ENCODE assay signal across 11 cellular contexts in genomic region chr12:16189849-16190248, GRCh38.
DNase-seq lines count a peak whose midpoint lies in the region.
"Had no signal": no experiment of that assay in that cellular context is flagged by ENCODE, and none has a peak within 500 bp of the region (broad histone marks: within the 10 kb centered on the region; RNA-seq: fewer than 3 reads in every experiment).

No MANE protein-coding gene starts in this region.

- H3K4me3 ChIP-seq in skeletal muscle cell (ENCODE audit: low read depth, low read length): no peak overlapping the region
- H3K4me3 ChIP-seq: SK-N-MC, thyroid gland had no signal

- DNase-seq in NCI-H2107 treated with DMSO at 0.1 percent for 48 hours (lab: John Stamatoyannopoulos, UW; ENCODE audit: unreplicated experiment) (peak; percentile 16), NCI-H2107 (lab: John Stamatoyannopoulos, UW) (no peak), NCI-H1694 treated with DMSO at 0.1 percent for 48 hours (lab: John Stamatoyannopoulos, UW) (peak; percentile 38), cerebellar cortex (ENCODE audit: low spot score) (peak; percentile 8), skeletal muscle cell (ENCODE audit: low read depth) (peak; percentile 23), NCI-H2196 treated with DMSO at 0.1 percent for 48 hours (lab: John Stamatoyannopoulos, UW; ENCODE audit: unreplicated experiment) (no peak), caudate nucleus (lab: John Stamatoyannopoulos, UW) (no peak)
- no peak for DNase-seq in stimulated activated CD4-positive, alpha-beta T cell treated with anti-CD3 and anti-CD28 coated beads, Interleukin-1b, Interleukin-23, amount 100 ng/mL, for 48 hours

- H3K27ac ChIP-seq in caudate nucleus (ENCODE audit: low read depth, low read length): no peak overlapping the region
- H3K27ac ChIP-seq: parathyroid adenoma, SK-N-MC, thyroid gland had no signal

Comparison
In these comparisons a context has a peak if more than half of its experiments do, and no peak if none do; other contexts are left out.
1. DNase-seq: peak in NCI-H2107 treated with DMSO at 0.1 percent for 48 hours (single experiment), NCI-H1694 treated with DMSO at 0.1 percent for 48 hours (single experiment), cerebellar cortex (single experiment) and skeletal muscle cell (single experiment); none in NCI-H2107 (single experiment), stimulated activated CD4-positive, alpha-beta T cell treated with anti-CD3 and anti-CD28 coated beads, Interleukin-1b, Interleukin-23, amount 100 ng/mL, for 48 hours (single experiment), NCI-H2196 treated with DMSO at 0.1 percent for 48 hours (single experiment) and caudate nucleus (0 of 61).